Comparison of ENCODE assay signal across 20 cellular contexts in the genomic region with DNA sequence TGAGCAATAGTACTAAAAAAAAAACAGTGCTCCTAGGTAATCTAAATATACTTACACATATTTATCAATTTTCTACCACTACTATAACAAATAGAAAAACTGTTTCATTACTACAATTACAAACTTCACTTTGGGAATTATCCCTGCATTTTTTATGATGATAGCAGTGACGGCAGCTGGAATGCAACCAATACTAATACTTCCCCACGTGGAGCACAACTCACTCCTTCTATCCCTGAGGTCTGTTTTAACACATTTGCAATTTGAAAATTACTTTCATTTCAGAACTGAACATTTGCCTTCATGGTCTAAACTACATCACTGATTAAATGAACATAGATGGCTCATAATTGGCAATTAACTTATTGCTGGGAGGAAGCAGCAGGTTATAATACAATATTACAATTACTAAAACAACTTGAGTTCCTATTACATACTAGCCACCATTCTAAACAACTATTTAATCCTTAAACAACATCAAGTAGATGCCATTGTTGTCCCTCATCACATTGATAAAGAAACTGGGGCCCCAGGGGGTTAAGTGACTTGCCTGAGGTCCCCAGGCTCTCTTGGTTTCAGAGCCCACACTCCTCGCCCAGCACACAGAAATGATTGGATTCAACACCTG. TPM values are rescaled to one million over a fixed set of nuclear protein-coding genes. Genes with fewer than 3 reads are reported as not detected.
DNase-seq lines count a peak whose midpoint lies in the region; ATAC-seq and TF ChIP-seq lines count a peak whose summit lies in the region.
"Had no signal": no experiment of that assay in that cellular context is flagged by ENCODE, and none has a peak within 500 bp of the region (broad histone marks: within the 10 kb centered on the region; RNA-seq: fewer than 3 reads in every experiment).

No MANE protein-coding gene starts in this region.

- peaks cover 0 to 4% of the 10 kb centered on the region in 2 donors for H3K4me1 Mint-ChIP-seq in stimulated activated naive B cell treated with anti-CD40 and anti-IgM and Interleukin-4, amounts not matched to agents 10 μg/mL and 1 μg/mL and 100 μg/mL, for 72 hours
- H3K4me1 Mint-ChIP-seq in glutamatergic neuron (ENCODE audit: low read depth, unreplicated experiment) = no peaks in the 10 kb centered on the region

- ATAC-seq in stimulated activated naive B cell treated with anti-CD40 and anti-IgM and Interleukin-4, amounts not matched to agents 10 μg/mL and 1 μg/mL and 100 μg/mL, for 72 hours (replicated peaks) = no peak
- ATAC-seq: HCT116, K562, Right ventricle myocardium inferior had no signal

- H3K79me2 ChIP-seq in GM23248 (ENCODE audit: insufficient read depth) = peaks cover 45% of the 10 kb centered on the region
- H3K79me2 ChIP-seq in osteoblast (ENCODE audit: insufficient read depth, low read length) = peaks cover 22% of the 10 kb centered on the region
- no peaks in the 10 kb centered on the region for H3K79me2 ChIP-seq in mammary epithelial cell (ENCODE audit: insufficient read depth, low read length)

- H2AFZ ChIP-seq in GM23248 (no peak overlapping the region), osteoblast (ENCODE audit: low read length) (no peak overlapping the region), mammary epithelial cell (ENCODE audit: low read depth, low read length) (no peak overlapping the region)

- H3K27ac Mint-ChIP-seq in stimulated activated naive B cell treated with anti-CD40 and anti-IgM and Interleukin-4, amounts not matched to agents 10 μg/mL and 1 μg/mL and 100 μg/mL, for 72 hours = no peak overlapping the region
- H3K27ac Mint-ChIP-seq in glutamatergic neuron (ENCODE audit: unreplicated experiment) = no peak overlapping the region
- H3K27ac Mint-ChIP-seq: CD4-positive, alpha-beta T cell had no signal

- H3K27me3 Mint-ChIP-seq in stimulated activated naive B cell treated with anti-CD40 and anti-IgM and Interleukin-4, amounts not matched to agents 10 μg/mL and 1 μg/mL and 100 μg/mL, for 72 hours = peaks cover 17 to 23% of the 10 kb centered on the region in 2 donors
- peaks cover 4% of the 10 kb centered on the region for H3K27me3 Mint-ChIP-seq in glutamatergic neuron (ENCODE audit: unreplicated experiment)

- TF ChIP-seq CTCF in VCaP (conservative IDR thresholded peaks at IDR 0.05) = no peak
- TF ChIP-seq CTCF in fibroblast of the aortic adventitia (IDR thresholded peaks at IDR 0.05; ENCODE audit: insufficient read depth, low read length) = no peak
- no peak for TF ChIP-seq CTCF in osteoblast (IDR thresholded peaks at IDR 0.05; ENCODE audit: extremely low read depth, low read depth, low read length)
- TF ChIP-seq CTCF in mammary epithelial cell (conservative IDR thresholded peaks at IDR 0.05 in 1 of 2, IDR thresholded peaks at IDR 0.05 in 1 of 2; ENCODE audit: extremely low read depth in 1 of 2, insufficient read depth in 1 of 2, low read depth in 1 of 2, low read length in 2 of 2) = no peak
- TF ChIP-seq CTCF in glutamatergic neuron (IDR thresholded peaks at IDR 0.05; ENCODE audit: partially characterized antibody, unreplicated experiment) = no peak

- dilution Hi-C loops in mammary epithelial cell (cut with HindIII; ENCODE audit: low sequenced_read_pairs) = no loop called here

- H4K20me1 ChIP-seq in GM23248 (ENCODE audit: insufficient read depth) (no peaks in the 10 kb centered on the region), osteoblast (ENCODE audit: insufficient read depth, low read length) (no peaks in the 10 kb centered on the region), mammary epithelial cell (ENCODE audit: insufficient read depth, low read length) (no peaks in the 10 kb centered on the region)

- BruUV-seq in mammary epithelial cell (replicated peaks; lab: Mats Ljungman, UMichigan) = no TSS peak

- H3K4me2 ChIP-seq in GM23248 (ENCODE audit: unreplicated experiment) = peak overlapping the region; percentile 39
- peak overlapping the region; percentile 54 for H3K4me2 ChIP-seq in osteoblast (ENCODE audit: insufficient read depth, low read length)
- H3K4me2 ChIP-seq in mammary epithelial cell (ENCODE audit: insufficient read depth, low read depth, low read length) = no peak overlapping the region

- H3K4me1 ChIP-seq in GM23248 (ENCODE audit: insufficient read depth) = peaks cover 45% of the 10 kb centered on the region
- peaks cover 59% of the 10 kb centered on the region for H3K4me1 ChIP-seq in osteoblast (ENCODE audit: insufficient read depth, low read length)
- H3K4me1 ChIP-seq in mammary epithelial cell (ENCODE audit: insufficient read depth, low read length) = peaks cover 4% of the 10 kb centered on the region

- H3K9me2 ChIP-seq in GM23248 (ENCODE audit: insufficient read depth) = no peaks in the 10 kb centered on the region

- no peaks in the 10 kb centered on the region for H3K36me3 Mint-ChIP-seq in stimulated activated naive B cell treated with anti-CD40 and anti-IgM and Interleukin-4, amounts not matched to agents 10 μg/mL and 1 μg/mL and 100 μg/mL, for 72 hours
- no peaks in the 10 kb centered on the region for H3K36me3 Mint-ChIP-seq in glutamatergic neuron (ENCODE audit: unreplicated experiment)

- H3K4me3 Mint-ChIP-seq in stimulated activated naive B cell treated with anti-CD40 and anti-IgM and Interleukin-4, amounts not matched to agents 10 μg/mL and 1 μg/mL and 100 μg/mL, for 72 hours = no peak overlapping the region
- no peak overlapping the region for H3K4me3 Mint-ChIP-seq in glutamatergic neuron (ENCODE audit: unreplicated experiment)
- H3K4me3 Mint-ChIP-seq: CD4-positive, alpha-beta T cell had no signal

- H3K27ac ChIP-seq in GM23248 = peak overlapping the region; percentile 75
- peak overlapping the region; percentile 2; the same call in 1 of the 2 replicates for H3K27ac ChIP-seq in VCaP
- H3K27ac ChIP-seq in osteoblast (ENCODE audit: low read depth, low read length) = peak overlapping the region; percentile 96
- no peak overlapping the region for H3K27ac ChIP-seq in mammary epithelial cell (ENCODE audit: insufficient read depth, low read depth, low read length)

- peak overlapping the region; percentile 9; the same call in 1 of the 2 replicates for H3K4me3 ChIP-seq in GM23248
- H3K4me3 ChIP-seq in fibroblast of the aortic adventitia (ENCODE audit: low read depth, low read length) = no peak overlapping the region
- no peak overlapping the region for H3K4me3 ChIP-seq in osteoblast (ENCODE audit: insufficient read depth, low read length)
- no peak overlapping the region for H3K4me3 ChIP-seq in mammary epithelial cell (replicated peaks in 1 of 3; ENCODE audit: insufficient read depth in 1 of 3, low read depth in 2 of 3, low read length in 3 of 3)
- H3K4me3 ChIP-seq: K562 had no signal

- H3K9ac ChIP-seq in GM23248 = peak overlapping the region; percentile 53
- no peak overlapping the region for H3K9ac ChIP-seq in mammary epithelial cell (ENCODE audit: insufficient read depth, low read length)

- H3K9me3 Mint-ChIP-seq in stimulated activated naive B cell treated with anti-CD40 and anti-IgM and Interleukin-4, amounts not matched to agents 10 μg/mL and 1 μg/mL and 100 μg/mL, for 72 hours = no peaks in the 10 kb centered on the region
- H3K9me3 Mint-ChIP-seq in glutamatergic neuron (ENCODE audit: unreplicated experiment) = peaks cover 2% of the 10 kb centered on the region
- H3K9me3 Mint-ChIP-seq: CD4-positive, alpha-beta T cell had no signal

- H3K27me3 ChIP-seq in GM23248 (replicated peaks; ENCODE audit: insufficient read depth) = no peaks in the 10 kb centered on the region
- H3K27me3 ChIP-seq in osteoblast (ENCODE audit: insufficient read depth, low read length) = no peaks in the 10 kb centered on the region
- H3K27me3 ChIP-seq in mammary epithelial cell (ENCODE audit: insufficient read depth, low read length) = peaks cover 4% of the 10 kb centered on the region

- intact Hi-C loops in mammary epithelial cell (cut with micrococcal nuclease) = no loop called here

- in situ Hi-C loops in GM23248 (cut with MboI) (no loop called here), mammary epithelial cell (cut with MboI; ENCODE audit: low sequenced_read_pairs in 2 of 2) (no loop called here)

- 54 to 58% methylated on average over 3 of the region's 3 CpGs for WGBS in GM23248 (ENCODE audit: low coverage in 1 of 2, low lambda C conversion rate in 2 of 2, missing lambda C conversion rate in 2 of 2), 2 experiments
- 20% methylated on average over 3 of the region's 3 CpGs for WGBS in mammary epithelial cell (ENCODE audit: low coverage, missing lambda C conversion rate)

- H3K36me3 ChIP-seq in GM23248 (ENCODE audit: low read depth) (no peaks in the 10 kb centered on the region), osteoblast (ENCODE audit: insufficient read depth, low read length) (no peaks in the 10 kb centered on the region), mammary epithelial cell (ENCODE audit: insufficient read depth, low read length) (no peaks in the 10 kb centered on the region)

- peaks cover 35% of the 10 kb centered on the region for H3F3A ChIP-seq in GM23248 (ENCODE audit: insufficient read depth)

- H3K9me3 ChIP-seq in GM23248 (ENCODE audit: low read depth) = no peaks in the 10 kb centered on the region
- no peaks in the 10 kb centered on the region for H3K9me3 ChIP-seq in osteoblast (ENCODE audit: low read depth, low read length)
- no peaks in the 10 kb centered on the region for H3K9me3 ChIP-seq in mammary epithelial cell (replicated peaks; ENCODE audit: insufficient read depth, low read length)
- H3K9me3 ChIP-seq: Caco-2 had no signal

- CTCF ChIA-PET in mammary epithelial cell (lab: Charles Lee; ENCODE audit: low non-redundant PET) = no interaction called here

- peak; percentile 32 for DNase-seq in GM23248
- peak; percentile 79 for DNase-seq in fibroblast of the aortic adventitia (ENCODE audit: low read depth)
- no peak for DNase-seq in osteoblast (ENCODE audit: insufficient read length, low spot score, missing footprints)
- no peak for DNase-seq in mammary epithelial cell
- DNase-seq in activated CD4-positive, CD25-positive, alpha-beta regulatory T cell (lab: John Stamatoyannopoulos, UW) = no peak
- DNase-seq in stimulated activated naive B cell treated with anti-CD40 and anti-IgM and Interleukin-4, amounts not matched to agents 10 μg/mL and 1 μg/mL and 100 μg/mL, for 72 hours = no peak
- DNase-seq in glutamatergic neuron = no peak
- DNase-seq: Caco-2; CD4-positive, alpha-beta T cell; DMS153; GDM1; NCI-H1105 treated with DMSO at 0.1 percent for 48 hours; NCI-H2029; NCI-H446 treated with DMSO at 0.1 percent for 48 hours; NCI-H774 had no signal

RNA-seq across cellular contexts. Expression of a gene that starts 6.4 kb away (rescaled TPM):
- 24.9 and 25.9 TPM in 2 replicates for total RNA-seq in GM23248 (2014; rRNA removed; shearing (Covaris generic))
- 19.3 and 19.4 TPM in 2 replicates for polyA plus RNA-seq in GM23248 (2016; fragmentation: Nextera tagmentation; extraction: Ambion mirVana)
- total RNA-seq in fibroblast of the aortic adventitia (ENCODE audit: low replicate concordance) = 63.9 and 109 TPM in 2 replicates
- total RNA-seq in osteoblast = 38.0 and 56.9 TPM in 2 replicates
- total RNA-seq in mammary epithelial cell = under 1 TPM in 1 of 2 donors, not detected in 1; 0.50 TPM
- polyA plus RNA-seq in mammary epithelial cell = not detected
- polyA minus RNA-seq in mammary epithelial cell = not detected
- total RNA-seq in glutamatergic neuron (ENCODE audit: unreplicated experiment) = 0.20 TPM
- total RNA-seq: CD4-positive, alpha-beta T cell; OCI-LY7 had no signal
- polyA plus RNA-seq: K562 had no signal

Comparison
In these comparisons a context has a peak if more than half of its experiments do, and no peak if none do; other contexts are left out.
1. DNase-seq: peak in GM23248 (single experiment) and fibroblast of the aortic adventitia (single experiment); none in osteoblast (single experiment), mammary epithelial cell (single experiment), activated CD4-positive, CD25-positive, alpha-beta regulatory T cell (0 of 4), stimulated activated naive B cell treated with anti-CD40 and anti-IgM and Interleukin-4, amounts not matched to agents 10 μg/mL and 1 μg/mL and 100 μg/mL, for 72 hours (single experiment) and glutamatergic neuron (single experiment).
2. RNA of a gene that starts 6.4 kb away (total RNA-seq): 63.9 to 109 TPM in fibroblast of the aortic adventitia, 38.0 to 56.9 TPM in osteoblast and 24.9 to 25.9 TPM in GM23248; 0.50 TPM in mammary epithelial cell and 0.20 TPM in glutamatergic neuron (single experiment); every median in the first group is over 10 times any median in the second.